34 cellular contexts compared by ENCODE assay signal in the genomic region with DNA sequence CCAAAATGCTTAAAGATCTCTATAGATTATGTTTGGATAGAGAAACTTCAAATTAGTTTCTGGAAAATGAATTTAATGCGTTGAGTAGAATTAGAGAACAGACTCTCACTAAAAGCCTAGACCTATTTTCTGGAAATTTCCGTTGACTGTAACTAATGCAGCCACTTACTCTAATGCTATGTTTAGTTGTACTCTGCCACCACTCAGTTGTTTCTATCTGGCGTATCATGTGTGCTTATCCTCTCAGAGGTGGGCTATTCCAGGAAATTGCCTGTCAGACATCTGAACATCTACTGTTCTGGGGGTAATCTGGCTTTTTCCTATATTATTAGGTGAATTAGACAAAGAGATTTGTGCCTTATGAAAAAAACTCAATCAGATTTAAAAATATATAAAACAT.
"Had no signal": no experiment of that assay in that cellular context is flagged by ENCODE, and none has a peak within 500 bp of the region (broad histone marks: within the 10 kb centered on the region; RNA-seq: fewer than 3 reads in every experiment).

No MANE protein-coding gene starts in this region.

- H3K9me3 ChIP-seq: MG63 had no signal

- H3K27me3 ChIP-seq: MG63 had no signal

- DNase-seq: Karpas-422, Kasumi-1, KG1, MG63, MM.1S, MV-4-11, NCI-H1048, NCI-H1092, NCI-H1092 treated with DMSO at 0.1 percent for 48 hours, NCI-H1105, NCI-H1105 treated with DMSO at 0.1 percent for 48 hours, NCI-H1417, NCI-H1417 treated with DMSO at 0.1 percent for 48 hours, NCI-H1436, NCI-H1436 treated with DMSO at 0.1 percent for 48 hours, NCI-H146, NCI-H1694, NCI-H1694 treated with DMSO at 0.1 percent for 48 hours, NCI-H187, NCI-H187 treated with DMSO at 0.1 percent for 48 hours, NCI-H1930, NCI-H2029, NCI-H2029 treated with DMSO at 0.1 percent for 48 hours, NCI-H2081, NCI-H2081 treated with DMSO at 0.1 percent for 48 hours, NCI-H2107, NCI-H2171, NCI-H2171 treated with DMSO at 0.1 percent for 48 hours, NCI-H2227 treated with DMSO at 0.1 percent for 48 hours, NCI-H226, NCI-H345, NCI-H446, NCI-H446 treated with DMSO at 0.1 percent for 48 hours had no signal

- H3K27ac ChIP-seq: KMS-11 had no signal

- H3K9ac ChIP-seq: KMS-11 had no signal

- H3K4me2 ChIP-seq: KMS-11 had no signal

- H3K4me3 ChIP-seq: MG63 had no signal

- H3K36me3 ChIP-seq: MG63 had no signal
